10 cellular contexts compared by ENCODE assay signal in genomic region chr15:90620379-90621134, GRCh38.
DNase-seq lines count a peak whose midpoint lies in the region; ATAC-seq and TF ChIP-seq lines count a peak whose summit lies in the region.
"Had no signal": no experiment of that assay in that cellular context is flagged by ENCODE, and none has a peak within 500 bp of the region (broad histone marks: within the 10 kb centered on the region; RNA-seq: fewer than 3 reads in every experiment).

No MANE protein-coding gene starts in this region.

- peaks cover 2% of the 10 kb centered on the region; the same call in 1 of the 2 replicates for H3F3A ChIP-seq in DOHH2 (ENCODE audit: control insufficient read depth, insufficient read depth)

- no peak overlapping the region for H3K4me3 Mint-ChIP-seq in activated naive CD8-positive, alpha-beta T cell treated with anti-CD3 and anti-CD28 coated beads for 36 hours

- H3K27ac ChIP-seq in DOHH2 (ENCODE audit: low read depth, low read length) (peak overlapping the region; percentile 57), colonic mucosa (no peak overlapping the region)
- H3K27ac ChIP-seq: pancreas, VCaP had no signal

- intact Hi-C loops in colonic mucosa (cut with DNase I) = no loop called here
- intact Hi-C loops in left cardiac atrium (cut with DNase I) = no loop called here

- H4K20me1 ChIP-seq in DOHH2 (ENCODE audit: control insufficient read depth, insufficient read depth, low read depth, low read length) = no peaks in the 10 kb centered on the region

- H3K27ac Mint-ChIP-seq in activated naive CD8-positive, alpha-beta T cell treated with anti-CD3 and anti-CD28 coated beads for 36 hours = peak overlapping the region; percentile 30

- peak; percentile 86 for ATAC-seq in GM21529 (IDR thresholded peaks at IDR 0.05; ENCODE audit: unreplicated experiment)
- ATAC-seq in left cardiac atrium = no peak

- no peaks in the 10 kb centered on the region for H3K79me2 ChIP-seq in DOHH2 (ENCODE audit: control insufficient read depth, low read length)

- TF ChIP-seq CTCF in DOHH2 (IDR thresholded peaks at IDR 0.05; ENCODE audit: low read depth, low read length, poor library complexity, severe bottlenecking) = no peak
- TF ChIP-seq CTCF in colonic mucosa (IDR thresholded peaks at IDR 0.05) = no peak

- H3K4me2 ChIP-seq in DOHH2 (ENCODE audit: low read length) = peak overlapping the region; percentile 60

- H3K36me3 Mint-ChIP-seq in activated naive CD8-positive, alpha-beta T cell treated with anti-CD3 and anti-CD28 coated beads for 36 hours = peaks cover 28% of the 10 kb centered on the region

- DNase-seq in NOMO-1 treated with DMSO at 0.1 percent for 48 hours (lab: John Stamatoyannopoulos, UW; ENCODE audit: unreplicated experiment) (peak; percentile 86), colonic mucosa (no peak), COLO829 (ENCODE audit: low spot score) (no peak), T-helper 9 cell (no peak), left cardiac atrium (no peak)
- no peak for DNase-seq in activated naive CD8-positive, alpha-beta T cell treated with anti-CD3 and anti-CD28 coated beads for 36 hours
- DNase-seq: pancreas had no signal

- H3K4me3 ChIP-seq in DOHH2 (ENCODE audit: low read length) = peak overlapping the region; percentile 46
- no peak overlapping the region for H3K4me3 ChIP-seq in colonic mucosa
- H3K4me3 ChIP-seq: pancreas had no signal

- H3K9me3 Mint-ChIP-seq in activated naive CD8-positive, alpha-beta T cell treated with anti-CD3 and anti-CD28 coated beads for 36 hours = no peaks in the 10 kb centered on the region

- H3K27me3 ChIP-seq in DOHH2 (ENCODE audit: control insufficient read depth, low read length) (no peaks in the 10 kb centered on the region), colonic mucosa (no peaks in the 10 kb centered on the region)
- H3K27me3 ChIP-seq: pancreas had no signal

- H3K36me3 ChIP-seq in DOHH2 (ENCODE audit: control insufficient read depth, low read length) (peaks cover 9% of the 10 kb centered on the region; the same call in 1 of the 2 replicates), colonic mucosa (no peaks in the 10 kb centered on the region)
- H3K36me3 ChIP-seq: pancreas had no signal

- peaks cover 17% of the 10 kb centered on the region for H3K4me1 ChIP-seq in DOHH2 (ENCODE audit: control insufficient read depth, low read length)
- H3K4me1 ChIP-seq in colonic mucosa = no peaks in the 10 kb centered on the region
- H3K4me1 ChIP-seq: pancreas had no signal

- no peak overlapping the region for H3K9ac ChIP-seq in colonic mucosa (ENCODE audit: low read depth in 2 of 2, low read length in 2 of 2)

- no peaks in the 10 kb centered on the region for H3K27me3 Mint-ChIP-seq in activated naive CD8-positive, alpha-beta T cell treated with anti-CD3 and anti-CD28 coated beads for 36 hours

- no peaks in the 10 kb centered on the region for H3K9me2 ChIP-seq in DOHH2 (replicated peaks; ENCODE audit: control insufficient read depth, low read length)

- peaks cover 23% of the 10 kb centered on the region for H3K4me1 Mint-ChIP-seq in activated naive CD8-positive, alpha-beta T cell treated with anti-CD3 and anti-CD28 coated beads for 36 hours

- no peaks in the 10 kb centered on the region for H3K9me3 ChIP-seq in DOHH2 (ENCODE audit: control insufficient read depth, insufficient read depth, low read length)
- H3K9me3 ChIP-seq in colonic mucosa = no peaks in the 10 kb centered on the region
- H3K9me3 ChIP-seq: pancreas had no signal
